1 cellular context compared by ENCODE assay signal in genomic region chr1:59484090-59484489, GRCh38.
TF ChIP-seq lines count a peak whose summit lies in the region.

No MANE protein-coding gene starts in this region.

TF ChIP-seq in SK-N-SH, 30 proteins besides CTCF, POLR2A, EP300 and RAD21 (continued from another document):
- no peak for TF ChIP-seq RXRA (IDR thresholded peaks at IDR 0.05; ENCODE audit: borderline replicate concordance, low read depth)
- peak; percentile 93 for TF ChIP-seq NFIC (IDR thresholded peaks at IDR 0.05; ENCODE audit: borderline replicate concordance)
- TF ChIP-seq YY1 (IDR thresholded peaks at IDR 0.05; ENCODE audit: low read depth): no peak
- TF ChIP-seq RCOR1 (IDR thresholded peaks at IDR 0.05; ENCODE audit: low read length): no peak
- TF ChIP-seq NRF1 (IDR thresholded peaks at IDR 0.05; ENCODE audit: low read depth, low read length): no peak
- TF ChIP-seq MAX (IDR thresholded peaks at IDR 0.05; ENCODE audit: low read depth): peak; percentile 41; the same call in 1 of the 2 replicates
- peak; percentile 96 for TF ChIP-seq JUND (IDR thresholded peaks at IDR 0.05)
- TF ChIP-seq TEAD4 (IDR thresholded peaks at IDR 0.05; ENCODE audit: borderline replicate concordance, insufficient read depth): peak; percentile 54; the same call in 1 of the 2 replicates
- no peak for TF ChIP-seq EZH2phosphoT487 (IDR thresholded peaks at IDR 0.05; ENCODE audit: borderline replicate concordance, low read depth)
- TF ChIP-seq PBX3 (IDR thresholded peaks at IDR 0.05): peak; percentile 84
- no peak for TF ChIP-seq USF2 (IDR thresholded peaks at IDR 0.05; ENCODE audit: borderline replicate concordance, low read depth, low read length)
- TF ChIP-seq USF1 (IDR thresholded peaks at IDR 0.05; ENCODE audit: borderline replicate concordance, low read depth): peak; percentile 27; the same call in 1 of the 2 replicates
- TF ChIP-seq TAF1 (IDR thresholded peaks at IDR 0.05; ENCODE audit: borderline replicate concordance, low read depth, low read length): no peak
- peak; percentile 87 for TF ChIP-seq TCF12 (IDR thresholded peaks at IDR 0.05)
- no peak for TF ChIP-seq IRF3 (IDR thresholded peaks at IDR 0.05; ENCODE audit: low read depth, low read length)
- no peak for TF ChIP-seq RFX5 (IDR thresholded peaks at IDR 0.05; ENCODE audit: low read length)
